In the genomic region with DNA sequence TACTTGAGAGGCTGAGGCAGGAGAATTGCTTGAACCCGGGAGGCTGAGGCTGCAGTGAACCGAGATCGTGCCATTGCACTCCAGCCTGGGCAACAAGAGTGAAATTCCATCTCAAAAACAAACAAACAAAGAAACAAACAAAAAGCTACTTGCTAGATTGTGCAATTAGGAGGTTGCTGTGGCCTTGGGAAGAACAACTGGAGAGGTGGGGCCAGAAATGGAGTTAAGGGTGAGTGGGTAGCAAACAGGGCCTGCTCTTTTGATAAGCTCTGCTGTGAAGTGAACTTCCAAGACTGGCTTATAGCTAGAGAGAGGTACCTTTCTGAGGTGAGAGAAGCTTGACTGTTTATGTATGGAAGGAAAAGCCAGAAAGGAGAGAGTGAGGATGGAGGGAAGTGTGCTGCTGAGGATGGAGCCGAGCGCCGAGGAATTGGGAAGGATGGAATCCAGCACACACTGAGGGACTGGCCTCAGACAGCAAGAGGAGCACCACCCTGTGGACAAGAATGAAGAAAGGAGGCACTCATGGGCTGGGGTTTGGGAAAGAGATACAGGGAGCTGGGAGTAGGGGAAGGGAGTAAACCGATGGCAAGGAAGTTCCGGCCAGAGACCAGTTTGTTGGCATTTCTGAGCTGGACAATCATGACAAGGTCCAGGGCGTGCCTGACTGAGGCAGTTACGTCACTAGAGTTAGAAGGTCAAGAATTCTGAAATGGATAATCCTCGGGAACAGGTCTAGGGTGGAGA, we compare ENCODE assay signal across 9 cellular contexts. TPM values are rescaled to one million over a fixed set of nuclear protein-coding genes. Genes with fewer than 3 reads are reported as not detected.
DNase-seq lines count a peak whose midpoint lies in the region; ATAC-seq and TF ChIP-seq lines count a peak whose summit lies in the region.
"Had no signal": no experiment of that assay in that cellular context is flagged by ENCODE, and none has a peak within 500 bp of the region (broad histone marks: within the 10 kb centered on the region; RNA-seq: fewer than 3 reads in every experiment).

No MANE protein-coding gene starts in this region.

- H3K27ac ChIP-seq in DND-41 (ENCODE audit: low read length): no peak overlapping the region
- peak overlapping the region; percentile 100 for H3K27ac ChIP-seq in PC-3 (ENCODE audit: low read length)
- H3K27ac ChIP-seq in esophagus muscularis mucosa (replicated peaks in 1 of 4): no peak overlapping the region
- no peak overlapping the region for H3K27ac ChIP-seq in neural progenitor cell

- H3K27ac Mint-ChIP-seq in neural progenitor cell (peak overlapping the region; percentile 82), immature natural killer cell (no peak overlapping the region)

- no TSS peak for BruUV-seq in PC-3 (replicated peaks; lab: Mats Ljungman, UMichigan)

- H3K4me1 ChIP-seq in DND-41 (ENCODE audit: insufficient read depth, low read length) (peaks cover 7% of the 10 kb centered on the region; the same call in 1 of the 2 replicates), PC-3 (ENCODE audit: insufficient read depth, low read length) (peaks cover 45% of the 10 kb centered on the region), esophagus muscularis mucosa (peaks cover 11 to 13% (median 12%) of the 10 kb centered on the region in 4 donors), neural progenitor cell (peaks cover 9% of the 10 kb centered on the region)

- H3K27me3 Mint-ChIP-seq in neural progenitor cell (ENCODE audit: insufficient read depth, low read depth): peaks cover 2% of the 10 kb centered on the region
- H3K27me3 Mint-ChIP-seq in immature natural killer cell (ENCODE audit: low read depth in 3 of 3): peaks cover 0 to 6% (median 0%) of the 10 kb centered on the region in 3 donors

- no peaks in the 10 kb centered on the region for H3K79me2 ChIP-seq in DND-41 (ENCODE audit: insufficient read depth, low read length)
- H3K79me2 ChIP-seq in PC-3 (ENCODE audit: low read length): no peaks in the 10 kb centered on the region
- no peaks in the 10 kb centered on the region for H3K79me2 ChIP-seq in neural progenitor cell (ENCODE audit: low read depth)

- H3K4me3 ChIP-seq in DND-41 (ENCODE audit: low read depth in 1 of 2, low read length in 2 of 2): no peak overlapping the region
- no peak overlapping the region for H3K4me3 ChIP-seq in PC-3 (ENCODE audit: low read length)
- H3K4me3 ChIP-seq in esophagus muscularis mucosa: no peak overlapping the region
- H3K4me3 ChIP-seq in neural progenitor cell: no peak overlapping the region

- H3K36me3 Mint-ChIP-seq in neural progenitor cell: no peaks in the 10 kb centered on the region
- peaks cover 0 to 4% (median 0%) of the 10 kb centered on the region in 3 donors for H3K36me3 Mint-ChIP-seq in immature natural killer cell

- intact Hi-C loops in PC-3 (cut with micrococcal nuclease) (no loop called here), esophagus muscularis mucosa (cut with DNase I) (loop anchor here (10.0 kb wide), 1 partner anchor 494 kb away; a partner anchor contains a TSS)

- TF ChIP-seq CTCF in DND-41 (IDR thresholded peaks at IDR 0.05; ENCODE audit: borderline replicate concordance, extremely low read depth, low read length, poor library complexity, severe bottlenecking): peak; percentile 23
- TF ChIP-seq CTCF in PC-3 (conservative IDR thresholded peaks at IDR 0.05; ENCODE audit: low read depth, low read length): peak; percentile 69
- TF ChIP-seq CTCF in esophagus muscularis mucosa (IDR thresholded peaks at IDR 0.05): peak in 2 of 3 experiments; percentile 12 to 32
- peak; percentile 50 for TF ChIP-seq CTCF in neural progenitor cell (IDR thresholded peaks at IDR 0.05)

- 71% methylated on average over 11 of the region's 11 CpGs for WGBS in esophagus muscularis mucosa

- H3K36me3 ChIP-seq in DND-41 (ENCODE audit: insufficient read depth, low read length): no peaks in the 10 kb centered on the region
- H3K36me3 ChIP-seq in PC-3 (ENCODE audit: low read depth, low read length): no peaks in the 10 kb centered on the region
- H3K36me3 ChIP-seq in esophagus muscularis mucosa: no peaks in the 10 kb centered on the region
- no peaks in the 10 kb centered on the region for H3K36me3 ChIP-seq in neural progenitor cell

- H3K9me3 Mint-ChIP-seq in neural progenitor cell: no peaks in the 10 kb centered on the region
- no peaks in the 10 kb centered on the region for H3K9me3 Mint-ChIP-seq in immature natural killer cell

- H2AFZ ChIP-seq in DND-41 (ENCODE audit: low read depth, low read length): no peak overlapping the region
- H2AFZ ChIP-seq in PC-3 (ENCODE audit: low read length): peak overlapping the region; percentile 14; the same call in 1 of the 2 replicates
- H2AFZ ChIP-seq in neural progenitor cell (replicated peaks): peak overlapping the region; percentile 95

- H3K4me2 ChIP-seq in DND-41 (ENCODE audit: insufficient read depth, low read length) (no peak overlapping the region), PC-3 (ENCODE audit: low read length) (peak overlapping the region; percentile 44), neural progenitor cell (no peak overlapping the region)

- H4K20me1 ChIP-seq in DND-41 (ENCODE audit: insufficient read depth, low read length) (no peaks in the 10 kb centered on the region), PC-3 (ENCODE audit: low read length) (no peaks in the 10 kb centered on the region), neural progenitor cell (ENCODE audit: low read depth) (no peaks in the 10 kb centered on the region)

- ATAC-seq in DND-41 (ENCODE audit: insufficient read depth, low read depth): no peak
- ATAC-seq in PC-3: peak; percentile 32
- ATAC-seq in HG03342 (IDR thresholded peaks at IDR 0.05; ENCODE audit: unreplicated experiment): no peak
- no peak for ATAC-seq in HG03469 (IDR thresholded peaks at IDR 0.05; ENCODE audit: unreplicated experiment)

- H3K9me2 ChIP-seq in PC-3 (replicated peaks; ENCODE audit: low read length): no peaks in the 10 kb centered on the region

- POLR2A ChIA-PET in PC-3 (lab: Charles Lee; ENCODE audit: unreplicated experiment): interaction anchor here (0.6 kb wide), 1 partner anchor 146 kb away, joined by 5 read pairs; no protein-coding TSS in a partner anchor

- no peak for TF ChIP-seq POLR2A in esophagus muscularis mucosa (IDR thresholded peaks at IDR 0.05; ENCODE audit: low read depth)

- CTCF ChIA-PET in PC-3 (lab: Charles Lee): interaction anchor here (0.6 to 1.0 kb wide), 4 partner anchors 50 to 133 kb away, joined by 3 to 6 read pairs (median 3); no protein-coding TSS in a partner anchor

- no peak overlapping the region for H3K9ac ChIP-seq in DND-41 (ENCODE audit: low read depth, low read length)
- H3K9ac ChIP-seq in PC-3 (ENCODE audit: low read length): peak overlapping the region; percentile 86
- no peak overlapping the region for H3K9ac ChIP-seq in neural progenitor cell

- H3K4me1 Mint-ChIP-seq in neural progenitor cell: peaks cover 11% of the 10 kb centered on the region
- peaks cover 3 to 8% of the 10 kb centered on the region in 2 donors for H3K4me1 Mint-ChIP-seq in immature natural killer cell

- H3K27me3 ChIP-seq in DND-41 (ENCODE audit: insufficient read depth, low read length, poor library complexity) (no peaks in the 10 kb centered on the region), PC-3 (ENCODE audit: low read length) (no peaks in the 10 kb centered on the region), esophagus muscularis mucosa (no peaks in the 10 kb centered on the region), neural progenitor cell (no peaks in the 10 kb centered on the region)

- H3F3A ChIP-seq in PC-3 (ENCODE audit: low read length, unreplicated experiment): peaks cover 4% of the 10 kb centered on the region
- peaks cover 5% of the 10 kb centered on the region for H3F3A ChIP-seq in neural progenitor cell (ENCODE audit: low read depth)

- no peak for DNase-seq in DND-41
- peak; percentile 94 for DNase-seq in PC-3
- no peak for DNase-seq in esophagus muscularis mucosa (ENCODE audit: extremely low spot score)
- peak; percentile 58 for DNase-seq in neural progenitor cell (ENCODE audit: low spot score)
- no peak for DNase-seq in stimulated activated CD4-positive, alpha-beta T cell treated with anti-CD3 and anti-CD28 coated beads, Interleukin-2, amount 100 ng/mL, for 48 hours
- no peak for DNase-seq in immature natural killer cell
- DNase-seq: hypothalamus had no signal

- H3K9me3 ChIP-seq in DND-41 (ENCODE audit: insufficient read depth, low read length, severe bottlenecking) (no peaks in the 10 kb centered on the region), PC-3 (ENCODE audit: low read length) (no peaks in the 10 kb centered on the region), esophagus muscularis mucosa (no peaks in the 10 kb centered on the region), neural progenitor cell (ENCODE audit: low read depth) (no peaks in the 10 kb centered on the region)

- H3K4me3 Mint-ChIP-seq in neural progenitor cell: peak overlapping the region; percentile 53
- no peak overlapping the region for H3K4me3 Mint-ChIP-seq in immature natural killer cell

- no peak for TF ChIP-seq EP300 in esophagus muscularis mucosa (IDR thresholded peaks at IDR 0.05)

RNA-seq across cellular contexts. Expression of a gene that starts 7.0 kb away (rescaled TPM):
- total RNA-seq in PC-3 (2014; rRNA removed) (not detected in 2 replicates), esophagus muscularis mucosa (under 1 TPM in 1 of 4 donors, not detected in 3; 0.17 TPM), neural progenitor cell (ENCODE audit: low replicate concordance) (not detected in 2 replicates)
- polyA plus RNA-seq in immature natural killer cell: not detected

RNA-seq across cellular contexts. Expression of a gene that starts 38.3 kb away (rescaled TPM):
- not detected in 2 replicates for total RNA-seq in PC-3 (2014; rRNA removed)
- 1 to 10 TPM; 1.6 to 3.1 (median 2.3) TPM for total RNA-seq in esophagus muscularis mucosa
- 9.7 and 9.8 TPM in 2 replicates for total RNA-seq in neural progenitor cell (ENCODE audit: low replicate concordance)
- not detected for polyA plus RNA-seq in immature natural killer cell

RNA-seq across cellular contexts. Expression of a gene that starts 45.6 kb away (rescaled TPM):
- total RNA-seq in PC-3 (2014; rRNA removed): 48.3 and 74.6 TPM in 2 replicates
- total RNA-seq in esophagus muscularis mucosa: 10 to 100 TPM; 49.3 to 85.3 (median 66.0) TPM
- total RNA-seq in neural progenitor cell (ENCODE audit: low replicate concordance): 63.6 and 87.2 TPM in 2 replicates
- 100 to 1,000 TPM in 1 of 3 donors, 10 to 100 TPM in 2; 86.2 to 116 (median 91.5) TPM for polyA plus RNA-seq in immature natural killer cell

Comparison
In these comparisons a context has a peak if more than half of its experiments do, and no peak if none do; other contexts are left out.
1. DNase-seq: peak in PC-3 (single experiment) and neural progenitor cell (single experiment); none in DND-41 (single experiment), esophagus muscularis mucosa (single experiment), stimulated activated CD4-positive, alpha-beta T cell treated with anti-CD3 and anti-CD28 coated beads, Interleukin-2, amount 100 ng/mL, for 48 hours (0 of 2) and immature natural killer cell (0 of 3).
2. Peak in every context shown above with its lines, with median percentiles within 50 percentile points of each other: CTCF ChIP-seq.